8 cellular contexts compared by ENCODE assay signal in genomic region chr19:10960314-10961072, GRCh38. TPM values are rescaled to one million over a fixed set of nuclear protein-coding genes. Genes with fewer than 3 reads are reported as not detected.
A peak's percentile ranks its signal among the peaks of the same experiment; 100 is the strongest.
DNase-seq lines count a peak whose midpoint lies in the region; ATAC-seq, FAIRE-seq and TF ChIP-seq lines count a peak whose summit lies in the region.

Gene SMARCA4, plus strand, starts transcription at chr19:10961030. Its CDS starts 23,122 bp downstream, at chr19:10984152.

- peak within 1 kb of the TSS; percentile 94 for H3K27ac ChIP-seq in kidney (ENCODE audit: low read depth in 2 of 2, low read length in 2 of 2)

- no peak for FAIRE-seq in kidney (lab: Jason Lieb, UNC)

- peak; percentile 93 for TF ChIP-seq POLR2A in GM19099 (IDR thresholded peaks at IDR 0.05; ENCODE audit: extremely low read depth, insufficient read length, low read depth)

- DNase-seq in AG10803 (ENCODE audit: low read depth) (peak; percentile 94), NCI-H510A treated with DMSO at 0.1 percent for 48 hours (lab: John Stamatoyannopoulos, UW) (peak; percentile 98), cerebellum (ENCODE audit: low spot score) (peak; percentile 99), kidney (peak; percentile 99)
- peak; percentile 96 to 97 for DNase-seq in activated CD4-positive, alpha-beta T cell treated with anti-CD3 and anti-CD28 coated beads for 24 hours (ENCODE audit: low read depth in 2 of 2)
- DNase-seq in stimulated activated CD4-positive, alpha-beta T cell treated with anti-CD3 and anti-CD28 coated beads, Interleukin-15, amount 100 ng/mL, for 1 hour (ENCODE audit: low read depth in 1 of 2, low spot score in 1 of 2): peak; percentile 98

- peak within 1 kb of the TSS; percentile 91 to 93 for H3K9ac ChIP-seq in kidney (ENCODE audit: low read length in 2 of 2)

- TF ChIP-seq CTCF in AG10803 (conservative IDR thresholded peaks at IDR 0.05; ENCODE audit: low read length) (no peak), kidney (IDR thresholded peaks at IDR 0.05; ENCODE audit: borderline replicate concordance, extremely low read depth, insufficient read depth) (no peak)

- H3K9me3 ChIP-seq in kidney (ENCODE audit: control insufficient read depth in 1 of 2, low read length in 2 of 2): no peaks in the 10 kb centered on the region

- intact Hi-C loops in kidney (cut with DNase I): no loop called here

- H3K4me3 ChIP-seq in AG10803 (ENCODE audit: low read length) (peak within 1 kb of the TSS; percentile 90), kidney (ENCODE audit: low read length in 2 of 2) (peak within 1 kb of the TSS; percentile 88 to 94)

- ATAC-seq in HG03439 (IDR thresholded peaks at IDR 0.05; ENCODE audit: unreplicated experiment): peak; percentile 76

- peaks cover 0 to 3% of the 10 kb centered on the region in 2 donors for H3K36me3 ChIP-seq in kidney (ENCODE audit: control insufficient read depth in 1 of 2, insufficient read depth in 2 of 2, low read length in 2 of 2)

- peaks cover 3 to 9% of the 10 kb centered on the region in 2 donors for H3K4me1 ChIP-seq in kidney (ENCODE audit: control insufficient read depth in 1 of 2, insufficient read depth in 1 of 2, low read depth in 1 of 2, low read length in 2 of 2)

RNA-seq across cellular contexts. Expression of gene SMARCA4, which starts in this region (rescaled TPM):
- 118 TPM for total RNA-seq in cerebellum
- 124 TPM for total RNA-seq in kidney
- 59.8 TPM for polyA plus RNA-seq in kidney (ENCODE audit: insufficient read depth, low read depth, low replicate concordance)

Comparison
In these comparisons a context has a peak if more than half of its experiments do, and no peak if none do; other contexts are left out.
1. Peak in every context shown above with its lines: DNase-seq, ATAC-seq, H3K4me3 ChIP-seq and H3K27ac ChIP-seq.